Comparison of ENCODE assay signal across 9 cellular contexts in the genomic region with DNA sequence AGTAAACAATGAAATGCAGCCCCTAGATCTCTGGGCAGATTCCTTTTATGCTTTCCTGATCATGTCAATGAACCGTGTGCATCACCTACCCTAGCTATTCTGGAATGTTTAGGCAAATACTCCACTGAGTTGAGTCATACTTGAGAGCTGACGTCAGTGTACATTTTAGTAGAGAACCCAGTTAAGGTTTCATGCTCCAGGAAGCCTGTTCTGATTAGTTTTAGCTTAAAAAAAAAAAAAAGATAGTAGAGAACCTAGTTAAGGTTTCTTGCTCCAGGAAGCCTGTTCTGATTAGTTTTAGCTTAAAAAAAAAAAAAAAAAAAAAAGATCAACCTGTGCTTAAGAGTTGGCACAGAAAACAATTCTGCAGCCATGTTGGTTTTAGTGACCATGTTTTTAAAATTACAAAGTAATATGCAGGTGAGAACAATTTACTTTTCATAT. TPM values are rescaled to one million over a fixed set of nuclear protein-coding genes. Genes with fewer than 3 reads are reported as not detected.
A peak's percentile ranks its signal among the peaks of the same experiment; 100 is the strongest.
DNase-seq lines count a peak whose midpoint lies in the region; ATAC-seq, FAIRE-seq and TF ChIP-seq lines count a peak whose summit lies in the region.
"Had no signal": no experiment of that assay in that cellular context is flagged by ENCODE, and none has a peak within 500 bp of the region (broad histone marks: within the 10 kb centered on the region; RNA-seq: fewer than 3 reads in every experiment).

No MANE protein-coding gene starts in this region.

- H3K36me3 Mint-ChIP-seq in activated naive CD4-positive, alpha-beta T cell treated with anti-CD3 and anti-CD28 coated beads, Interleukin-2, amount 50 U/mL, for 72 hours: no peaks in the 10 kb centered on the region

- H4K20me1 ChIP-seq in keratinocyte (ENCODE audit: control insufficient read depth, extremely low read depth, insufficient read depth, low read length): no peaks in the 10 kb centered on the region

- dilution Hi-C loops in keratinocyte (cut with MboI; ENCODE audit: extremely low pct_ligation_motif_present, low sequenced_read_pairs): no loop called here

- TF ChIP-seq CTCF in HEK293 (tag by site-specific recombination; IDR thresholded peaks at IDR 0.05): no peak
- TF ChIP-seq CTCF in keratinocyte (optimal IDR thresholded peaks at IDR 0.05 in 1 of 3, IDR thresholded peaks at IDR 0.05 in 1 of 3, conservative IDR thresholded peaks at IDR 0.05 in 1 of 3; ENCODE audit: extremely low read depth in 1 of 3, insufficient read depth in 2 of 3, low read length in 3 of 3): no peak
- TF ChIP-seq CTCF in thoracic aorta (IDR thresholded peaks at IDR 0.05): no peak

- peak overlapping the region; percentile 43 for H2AFZ ChIP-seq in keratinocyte (ENCODE audit: control insufficient read depth, low read length)

- no peaks in the 10 kb centered on the region for H3K4me1 ChIP-seq in HEK293 (ENCODE audit: control insufficient read depth, insufficient read depth, low read length)
- peaks cover 26% of the 10 kb centered on the region for H3K4me1 ChIP-seq in keratinocyte (ENCODE audit: control insufficient read depth, extremely low read depth, insufficient read depth, low read length)
- peaks cover 5 to 8% of the 10 kb centered on the region in 2 donors for H3K4me1 ChIP-seq in thoracic aorta (ENCODE audit: control insufficient read depth in 1 of 2, low read depth in 2 of 2)

- H3K4me3 ChIP-seq in HEK293 (ENCODE audit: low read depth, low read length) (no peak overlapping the region), keratinocyte (ENCODE audit: control insufficient read depth in 2 of 3, extremely low read depth in 1 of 3, insufficient read depth in 2 of 3, low read depth in 1 of 3, low read length in 3 of 3) (no peak overlapping the region), thoracic aorta (no peak overlapping the region)

- DNase-seq in amniotic epithelial cell (ENCODE audit: low read depth) (peak; percentile 79), keratinocyte (ENCODE audit: low read depth, low spot score) (no peak), thoracic aorta (ENCODE audit: low spot score) (no peak), NCI-H82 (lab: John Stamatoyannopoulos, UW) (no peak)
- no peak for DNase-seq in activated CD4-positive, alpha-beta T cell treated with anti-CD3 and anti-CD28 coated beads for 4 hours
- DNase-seq in activated naive CD4-positive, alpha-beta T cell treated with anti-CD3 and anti-CD28 coated beads, Interleukin-2, amount 50 U/mL, for 72 hours (ENCODE audit: low spot score in 2 of 2): no peak
- DNase-seq: foreskin melanocyte had no signal

- H3K36me3 ChIP-seq in HEK293 (ENCODE audit: control insufficient read depth in 2 of 2, insufficient read depth in 1 of 2, low read length in 2 of 2): no peaks in the 10 kb centered on the region
- H3K36me3 ChIP-seq in keratinocyte (ENCODE audit: control insufficient read depth in 2 of 2, extremely low read depth in 1 of 2, insufficient read depth in 2 of 2, low read length in 2 of 2): no peaks in the 10 kb centered on the region
- H3K36me3 ChIP-seq in thoracic aorta: no peaks in the 10 kb centered on the region

- FAIRE-seq in keratinocyte (lab: Jason Lieb, UNC): peak; percentile 69

- H3K27me3 ChIP-seq in keratinocyte (ENCODE audit: control insufficient read depth, extremely low read depth, insufficient read depth, low read length) (no peaks in the 10 kb centered on the region), thoracic aorta (replicated peaks; ENCODE audit: insufficient read depth) (no peaks in the 10 kb centered on the region)

- H3K79me2 ChIP-seq in keratinocyte (ENCODE audit: control insufficient read depth, insufficient read depth, low read length): peaks cover 9% of the 10 kb centered on the region

- H3K27ac Mint-ChIP-seq in activated naive CD4-positive, alpha-beta T cell treated with anti-CD3 and anti-CD28 coated beads, Interleukin-2, amount 50 U/mL, for 72 hours: no peak overlapping the region

- H3K9me3 ChIP-seq in HEK293 (ENCODE audit: control insufficient read depth, insufficient read depth, low read depth, low read length) (no peaks in the 10 kb centered on the region), keratinocyte (ENCODE audit: control insufficient read depth, low read depth, low read length) (no peaks in the 10 kb centered on the region), thoracic aorta (no peaks in the 10 kb centered on the region)

- H3K27ac ChIP-seq in HEK293 (ENCODE audit: extremely low read depth, low read depth, low read length): no peak overlapping the region
- peak overlapping the region; percentile 56 for H3K27ac ChIP-seq in keratinocyte (ENCODE audit: control insufficient read depth, insufficient read depth, low read length)
- H3K27ac ChIP-seq in thoracic aorta: no peak overlapping the region

- H3K9me1 ChIP-seq in keratinocyte (ENCODE audit: control insufficient read depth, extremely low read depth, insufficient read depth, low read length): no peaks in the 10 kb centered on the region

- no peaks in the 10 kb centered on the region for H3K9me3 Mint-ChIP-seq in activated naive CD4-positive, alpha-beta T cell treated with anti-CD3 and anti-CD28 coated beads, Interleukin-2, amount 50 U/mL, for 72 hours

- ATAC-seq in thoracic aorta (ENCODE audit: insufficient number of reproducible peaks, low FRiP score, low read depth) (peak; percentile 71), GM18870 (IDR thresholded peaks at IDR 0.05; ENCODE audit: unreplicated experiment) (no peak)
- no peak for ATAC-seq in activated naive CD4-positive, alpha-beta T cell treated with anti-CD3 and anti-CD28 coated beads, Interleukin-2, amount 50 U/mL, for 72 hours

- peak overlapping the region; percentile 58 for H3K4me2 ChIP-seq in keratinocyte (ENCODE audit: control insufficient read depth, extremely low read depth, insufficient read depth, low read depth, low read length)

- H3K9ac ChIP-seq in keratinocyte (ENCODE audit: control insufficient read depth, extremely low read depth, insufficient read depth, low read length): no peak overlapping the region

- POLR2A ChIA-PET in HEK293 (lab: Yijun Ruan, JAX): interaction anchor here (0.7 to 1.8 kb wide), 3 partner anchors 12 to 409 kb away, joined by 4 to 6 read pairs (median 5); partner anchors contain the start of genes MICU1 and P4HA1

- CTCF ChIA-PET in HEK293 (lab: Yijun Ruan, JAX): interaction anchor here (0.9 kb wide), 1 partner anchor 115 kb away, joined by 3 read pairs; no protein-coding TSS in a partner anchor

TF ChIP-seq in HEK293, 187 proteins besides CTCF, POLR2A, EP300 and RAD21 (continues in another document):
- TF ChIP-seq OSR2 (tag by site-specific recombination; IDR thresholded peaks at IDR 0.05) (no peak), IKZF3 (tag by site-specific recombination; IDR thresholded peaks at IDR 0.05) (peak; percentile 69; the same call in 1 of the 2 replicates), ZNF664 (tag by site-specific recombination; IDR thresholded peaks at IDR 0.05) (no peak), ZNF133 (tag by site-specific recombination; IDR thresholded peaks at IDR 0.05) (no peak), ZNF629 (tag by site-specific recombination; IDR thresholded peaks at IDR 0.05) (peak; percentile 90), ZNF24 (tag by site-specific recombination; IDR thresholded peaks at IDR 0.05) (no peak), SP7 (tag by site-specific recombination; IDR thresholded peaks at IDR 0.05) (peak; percentile 55), MEIS1 (CRISPR knock-in tag; IDR thresholded peaks at IDR 0.05; ENCODE audit: borderline replicate concordance) (no peak), ZXDB (tag by site-specific recombination; IDR thresholded peaks at IDR 0.05) (peak; percentile 32; the same call in 1 of the 2 replicates), ZNF2 (tag by site-specific recombination; IDR thresholded peaks at IDR 0.05) (peak; percentile 44; the same call in 1 of the 2 replicates), HOXC10 (CRISPR knock-in tag; IDR thresholded peaks at IDR 0.05) (no peak), ZSCAN16 (tag by site-specific recombination; IDR thresholded peaks at IDR 0.05) (no peak), ZNF585B (tag by site-specific recombination; IDR thresholded peaks at IDR 0.05) (no peak)
- TF ChIP-seq, protein P1, sequence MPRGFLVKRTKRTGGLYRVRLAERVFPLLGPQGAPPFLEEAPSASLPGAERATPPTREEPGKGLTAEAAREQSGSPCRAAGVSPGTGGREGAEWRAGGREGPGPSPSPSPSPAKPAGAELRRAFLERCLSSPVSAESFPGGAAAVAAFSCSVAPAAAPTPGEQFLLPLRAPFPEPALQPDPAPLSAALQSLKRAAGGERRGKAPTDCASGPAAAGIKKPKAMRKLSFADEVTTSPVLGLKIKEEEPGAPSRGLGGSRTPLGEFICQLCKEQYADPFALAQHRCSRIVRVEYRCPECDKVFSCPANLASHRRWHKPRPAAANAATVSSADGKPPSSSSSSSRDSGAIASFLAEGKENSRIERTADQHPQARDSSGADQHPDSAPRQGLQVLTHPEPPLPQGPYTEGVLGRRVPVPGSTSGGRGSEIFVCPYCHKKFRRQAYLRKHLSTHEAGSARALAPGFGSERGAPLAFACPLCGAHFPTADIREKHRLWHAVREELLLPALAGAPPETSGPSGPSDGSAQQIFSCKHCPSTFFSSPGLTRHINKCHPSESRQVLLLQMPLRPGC (tag by site-specific recombination; IDR thresholded peaks at IDR 0.05): peak; percentile 90
- TF ChIP-seq, protein P2, sequence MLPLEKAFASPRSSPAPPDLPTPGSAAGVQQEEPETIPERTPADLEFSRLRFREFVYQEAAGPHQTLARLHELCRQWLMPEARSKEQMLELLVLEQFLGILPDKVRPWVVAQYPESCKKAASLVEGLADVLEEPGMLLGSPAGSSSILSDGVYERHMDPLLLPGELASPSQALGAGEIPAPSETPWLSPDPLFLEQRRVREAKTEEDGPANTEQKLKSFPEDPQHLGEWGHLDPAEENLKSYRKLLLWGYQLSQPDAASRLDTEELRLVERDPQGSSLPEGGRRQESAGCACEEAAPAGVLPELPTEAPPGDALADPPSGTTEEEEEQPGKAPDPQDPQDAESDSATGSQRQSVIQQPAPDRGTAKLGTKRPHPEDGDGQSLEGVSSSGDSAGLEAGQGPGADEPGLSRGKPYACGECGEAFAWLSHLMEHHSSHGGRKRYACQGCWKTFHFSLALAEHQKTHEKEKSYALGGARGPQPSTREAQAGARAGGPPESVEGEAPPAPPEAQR (tag by site-specific recombination; IDR thresholded peaks at IDR 0.05): no peak

RNA-seq across cellular contexts. Expression of gene MCU, which starts 3.7 kb away (rescaled TPM):
- polyA plus RNA-seq in keratinocyte: 50.0 to 104 TPM (median 103 TPM) in 3 replicates
- 12.0 TPM for polyA plus RNA-seq in keratinocyte (2011; ENCODE audit: low read depth)
- 56.9 and 99.0 TPM in 2 replicates for polyA plus RNA-seq in keratinocyte (2011; cell fraction: cytosol; rRNA removed)
- polyA plus RNA-seq in keratinocyte (2011; cell fraction: nucleus; rRNA removed): 53.4 and 58.0 TPM in 2 replicates
- polyA plus RNA-seq in keratinocyte (2012; ENCODE audit: low replicate concordance): 24.0 and 27.4 TPM in 2 replicates
- polyA minus RNA-seq in keratinocyte: 48.6 to 109 TPM (median 101 TPM) in 3 replicates
- 50.6 TPM for polyA minus RNA-seq in keratinocyte (2011; cell fraction: cytosol; rRNA and poly(A)+ RNA removed)
- 25.0 and 47.2 TPM in 2 replicates for polyA minus RNA-seq in keratinocyte (2011; cell fraction: nucleus; rRNA and poly(A)+ RNA removed)
- total RNA-seq in thoracic aorta: 10 to 100 TPM; 15.0 to 24.6 TPM
- total RNA-seq in activated naive CD4-positive, alpha-beta T cell treated with anti-CD3 and anti-CD28 coated beads, Interleukin-2, amount 50 U/mL, for 72 hours: 10 to 100 TPM; 22.5 to 35.2 TPM
